ENCODE assay signal across 11 cellular contexts in genomic region chr6:160462116-160462515, GRCh38.
DNase-seq lines count a peak whose midpoint lies in the region; ATAC-seq and TF ChIP-seq lines count a peak whose summit lies in the region.
"Had no signal": no experiment of that assay in that cellular context is flagged by ENCODE, and none has a peak within 500 bp of the region (broad histone marks: within the 10 kb centered on the region; RNA-seq: fewer than 3 reads in every experiment).

No MANE protein-coding gene starts in this region.

- no peak for ATAC-seq in activated T-cell treated with anti-CD3 and anti-CD28 coated beads, Interleukin-2, amount 50 U/mL, for 4 hours
- ATAC-seq in HG02870 (IDR thresholded peaks at IDR 0.05; ENCODE audit: unreplicated experiment), result peak; percentile 9
- peak; percentile 20 for ATAC-seq in T-helper 17 cell
- no peak for ATAC-seq in left lung

- H3K27ac ChIP-seq in left lung, result no peak overlapping the region

- H3K9ac ChIP-seq in skeletal muscle satellite cell (ENCODE audit: low read depth, low read length), result no peak overlapping the region

- H3K36me3 ChIP-seq in skeletal muscle satellite cell (ENCODE audit: insufficient read depth, low read length) (no peaks in the 10 kb centered on the region), left lung (no peaks in the 10 kb centered on the region)

- H3K4me1 ChIP-seq in skeletal muscle satellite cell (ENCODE audit: control insufficient read depth, insufficient read depth, low read length), result peaks cover 22% of the 10 kb centered on the region
- H3K4me1 ChIP-seq in left lung, result peaks cover 0 to 4% of the 10 kb centered on the region in 2 donors

- no peak for TF ChIP-seq CTCF in left lung (IDR thresholded peaks at IDR 0.05)

- intact Hi-C loops in left lung (cut with DNase I), result no loop called here

- H3K9me3 ChIP-seq in T-helper 17 cell (ENCODE audit: control insufficient read depth, low read length, poor library complexity, severe bottlenecking), result no peaks in the 10 kb centered on the region
- H3K9me3 ChIP-seq in skeletal muscle satellite cell (replicated peaks; ENCODE audit: low read length), result no peaks in the 10 kb centered on the region
- H3K9me3 ChIP-seq in left lung, result no peaks in the 10 kb centered on the region
- H3K9me3 ChIP-seq: mucosa of descending colon had no signal

- H3K27ac Mint-ChIP-seq in activated T-cell treated with anti-CD3 and anti-CD28 coated beads, Interleukin-2, amount 50 U/mL, for 24 hours, result no peak overlapping the region
- H3K27ac Mint-ChIP-seq in T-helper 17 cell, result no peak overlapping the region

- peaks cover 2% of the 10 kb centered on the region for H3K27me3 Mint-ChIP-seq in activated T-cell treated with anti-CD3 and anti-CD28 coated beads, Interleukin-2, amount 50 U/mL, for 4 hours (ENCODE audit: low read depth)
- H3K27me3 Mint-ChIP-seq in activated T-cell treated with anti-CD3 and anti-CD28 coated beads, Interleukin-2, amount 50 U/mL, for 24 hours, result peaks cover 40% of the 10 kb centered on the region
- H3K27me3 Mint-ChIP-seq in T-helper 17 cell, result no peaks in the 10 kb centered on the region

- peak overlapping the region; percentile 11 for H3K4me3 Mint-ChIP-seq in activated T-cell treated with anti-CD3 and anti-CD28 coated beads, Interleukin-2, amount 50 U/mL, for 4 hours
- no peak overlapping the region for H3K4me3 Mint-ChIP-seq in activated T-cell treated with anti-CD3 and anti-CD28 coated beads, Interleukin-2, amount 50 U/mL, for 24 hours
- peak overlapping the region; percentile 78 for H3K4me3 Mint-ChIP-seq in T-helper 17 cell

- H3K4me2 ChIP-seq in skeletal muscle satellite cell (ENCODE audit: low read length), result peak overlapping the region; percentile 68

- peaks cover 81% of the 10 kb centered on the region for H3K4me1 Mint-ChIP-seq in activated T-cell treated with anti-CD3 and anti-CD28 coated beads, Interleukin-2, amount 50 U/mL, for 4 hours (ENCODE audit: low read depth)
- peaks cover 74% of the 10 kb centered on the region for H3K4me1 Mint-ChIP-seq in activated T-cell treated with anti-CD3 and anti-CD28 coated beads, Interleukin-2, amount 50 U/mL, for 24 hours (ENCODE audit: low read depth)
- peaks cover 41% of the 10 kb centered on the region for H3K4me1 Mint-ChIP-seq in T-helper 17 cell

- peak overlapping the region; percentile 28 for H3K4me3 ChIP-seq in skeletal muscle satellite cell (ENCODE audit: low read length)
- no peak overlapping the region for H3K4me3 ChIP-seq in left lung
- H3K4me3 ChIP-seq: mucosa of descending colon had no signal

- peaks cover 4% of the 10 kb centered on the region for H3K36me3 Mint-ChIP-seq in activated T-cell treated with anti-CD3 and anti-CD28 coated beads, Interleukin-2, amount 50 U/mL, for 4 hours (ENCODE audit: insufficient read depth)
- no peaks in the 10 kb centered on the region for H3K36me3 Mint-ChIP-seq in activated T-cell treated with anti-CD3 and anti-CD28 coated beads, Interleukin-2, amount 50 U/mL, for 24 hours (ENCODE audit: low read depth)
- no peaks in the 10 kb centered on the region for H3K36me3 Mint-ChIP-seq in T-helper 17 cell (ENCODE audit: low read depth)

- no peaks in the 10 kb centered on the region for H3K9me3 Mint-ChIP-seq in activated T-cell treated with anti-CD3 and anti-CD28 coated beads, Interleukin-2, amount 50 U/mL, for 4 hours
- no peaks in the 10 kb centered on the region for H3K9me3 Mint-ChIP-seq in activated T-cell treated with anti-CD3 and anti-CD28 coated beads, Interleukin-2, amount 50 U/mL, for 24 hours

- no peak for DNase-seq in activated T-cell treated with anti-CD3 and anti-CD28 coated beads, Interleukin-2, amount 50 U/mL, for 4 hours
- no peak for DNase-seq in activated T-cell treated with anti-CD3 and anti-CD28 coated beads, Interleukin-2, amount 50 U/mL, for 24 hours
- no peak for DNase-seq in T-helper 17 cell
- DNase-seq in left lung, result no peak
- DNase-seq in stimulated activated naive CD4-positive, alpha-beta T cell (lab: John Stamatoyannopoulos, UW), result no peak
- DNase-seq in superior temporal gyrus (ENCODE audit: extremely low spot score), result no peak
- DNase-seq: cortex of kidney, NCI-H446 treated with DMSO at 0.1 percent for 48 hours had no signal

- H3K27me3 ChIP-seq in skeletal muscle satellite cell (ENCODE audit: control insufficient read depth, insufficient read depth, low read length), result no peaks in the 10 kb centered on the region
- H3K27me3 ChIP-seq in left lung, result peaks cover 0 to 14% of the 10 kb centered on the region in 2 donors

Comparison
In these comparisons a context has a peak if more than half of its experiments do, and no peak if none do; other contexts are left out.
1. ATAC-seq: peak in HG02870 (single experiment) and T-helper 17 cell (single experiment); none in activated T-cell treated with anti-CD3 and anti-CD28 coated beads, Interleukin-2, amount 50 U/mL, for 4 hours (0 of 2) and left lung (single experiment).